In the genomic region with DNA sequence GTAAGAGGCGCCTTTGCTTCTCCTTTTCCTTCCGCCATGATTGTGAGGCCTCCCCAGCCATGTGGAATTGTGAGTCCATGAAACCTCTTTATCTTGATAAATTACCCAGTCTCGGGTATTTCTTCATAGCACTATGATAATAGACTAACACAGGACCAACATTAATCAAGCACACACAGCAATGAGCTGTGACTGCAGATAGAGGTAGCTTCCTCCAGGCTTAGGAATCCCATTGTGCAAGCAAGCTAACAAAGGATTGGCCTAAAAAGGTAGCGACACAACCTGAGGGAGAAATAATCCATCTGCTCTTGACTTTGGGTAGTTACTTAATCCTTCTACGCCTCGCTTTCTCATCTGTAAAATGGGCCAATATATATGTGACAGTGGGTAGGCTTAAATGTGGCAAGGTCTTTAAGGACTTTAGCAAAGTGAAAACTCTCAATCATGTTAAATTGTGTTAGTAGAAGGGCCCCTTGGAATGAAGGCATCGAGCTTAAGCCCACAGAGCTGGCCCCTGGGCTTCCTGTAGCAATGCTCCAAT, we compare ENCODE assay signal across 23 cellular contexts.
DNase-seq lines count a peak whose midpoint lies in the region; ATAC-seq and TF ChIP-seq lines count a peak whose summit lies in the region.
"Had no signal": no experiment of that assay in that cellular context is flagged by ENCODE, and none has a peak within 500 bp of the region (broad histone marks: within the 10 kb centered on the region; RNA-seq: fewer than 3 reads in every experiment).

No MANE protein-coding gene starts in this region.

- H3K27me3 ChIP-seq in right cardiac atrium (ENCODE audit: control insufficient read depth, insufficient read depth) (no peaks in the 10 kb centered on the region), right atrium auricular region (no peaks in the 10 kb centered on the region), neuronal stem cell (ENCODE audit: control insufficient read depth in 3 of 3, insufficient read depth in 3 of 3, low read depth in 1 of 3, low read length in 3 of 3) (no peaks in the 10 kb centered on the region), SJCRH30 (no peaks in the 10 kb centered on the region)
- H3K27me3 ChIP-seq: adrenal gland, SJSA1, transverse colon had no signal

- intact Hi-C loops in right cardiac atrium (cut with DNase I): no loop called here

- WGBS in right cardiac atrium: 82% methylated on average over 7 of the region's 7 CpGs
- no CpG with 5 or more reads among the region's 7 CpGs for WGBS in neuronal stem cell (ENCODE audit: extremely low coverage in 2 of 2, insufficient read length in 2 of 2, insufficient replicate concordance in 1 of 2), 2 donors

- DNase-seq in right cardiac atrium: no peak
- no peak for DNase-seq in right atrium auricular region (ENCODE audit: low spot score)
- DNase-seq in caudate nucleus (lab: John Stamatoyannopoulos, UW): no peak
- no peak for DNase-seq in neuronal stem cell (ENCODE audit: low spot score)
- DNase-seq in NCI-H510A treated with DMSO at 0.1 percent for 48 hours (lab: John Stamatoyannopoulos, UW): no peak
- DNase-seq in activated T-cell treated with anti-CD3 and anti-CD28 coated beads, Interleukin-2, amount 50 U/mL, for 24 hours: no peak
- DNase-seq in SJCRH30: no peak
- DNase-seq: 8988T; activated CD4-positive, alpha-beta T cell treated with anti-CD3 and anti-CD28 coated beads for 1 hour; activated CD8-positive, alpha-beta T cell treated with anti-CD3 and anti-CD28 coated beads, Interleukin-2, amount 10 ng/mL, durations not matched to agents 7 days and 5 days; activated gamma-delta T cell treated with Interleukin-2 at 50 U/mL for 16 hours; dermis blood vessel endothelial cell; DMS79; GF-D8; H9; mammary epithelial cell; NCI-H524; NK-92 treated with Interleukin-12 subunit alpha and Interleukin-12 subunit beta, amount 100 ng/mL, for 24 hours; transverse colon had no signal

- H2BK120ac ChIP-seq in neuronal stem cell (ENCODE audit: low read depth, low read length): peak overlapping the region; percentile 4

- H3K4me3 ChIP-seq in right cardiac atrium (ENCODE audit: low read length): no peak overlapping the region
- no peak overlapping the region for H3K4me3 ChIP-seq in right atrium auricular region
- no peak overlapping the region for H3K4me3 ChIP-seq in neuronal stem cell (ENCODE audit: low read length in 2 of 2)
- H3K4me3 ChIP-seq in SJCRH30: no peak overlapping the region
- H3K4me3 ChIP-seq: adrenal gland, SJSA1, transverse colon had no signal

- H3K27me3 Mint-ChIP-seq in activated T-cell treated with anti-CD3 and anti-CD28 coated beads, Interleukin-2, amount 50 U/mL, for 24 hours: peaks cover 31% of the 10 kb centered on the region

- no peak overlapping the region for H3K4ac ChIP-seq in neuronal stem cell (ENCODE audit: low read length)

- no peak overlapping the region for H2BK15ac ChIP-seq in neuronal stem cell (ENCODE audit: low read length)

- ATAC-seq in right cardiac atrium (no peak), GM18498 (IDR thresholded peaks at IDR 0.05; ENCODE audit: unreplicated experiment) (no peak)
- ATAC-seq: activated CD8-positive, alpha-beta T cell treated with anti-CD3 and anti-CD28 coated beads, Interleukin-2, amount 10 ng/mL, durations not matched to agents 7 days and 5 days had no signal

- H3K18ac ChIP-seq in neuronal stem cell (ENCODE audit: low read length): peak overlapping the region; percentile 32

- peaks cover 3% of the 10 kb centered on the region for H3K4me1 ChIP-seq in right cardiac atrium (ENCODE audit: control insufficient read depth, insufficient read depth, low read length)
- peaks cover 0 to 17% of the 10 kb centered on the region in 2 donors for H3K4me1 ChIP-seq in right atrium auricular region
- H3K4me1 ChIP-seq in neuronal stem cell (ENCODE audit: control insufficient read depth in 2 of 2, insufficient read depth in 1 of 2, low read depth in 1 of 2, low read length in 2 of 2): peaks cover 20 to 41% of the 10 kb centered on the region in 2 donors
- H3K4me1 ChIP-seq in SJCRH30: peaks cover 41% of the 10 kb centered on the region
- H3K4me1 ChIP-seq: adrenal gland had no signal

- H2BK5ac ChIP-seq in neuronal stem cell (ENCODE audit: low read length): no peak overlapping the region

- H3K36me3 Mint-ChIP-seq in activated T-cell treated with anti-CD3 and anti-CD28 coated beads, Interleukin-2, amount 50 U/mL, for 24 hours (ENCODE audit: low read depth): no peaks in the 10 kb centered on the region

- H3K23ac ChIP-seq in neuronal stem cell (ENCODE audit: low read depth, low read length, poor library complexity): no peak overlapping the region

- H4K8ac ChIP-seq in neuronal stem cell (ENCODE audit: low read depth, low read length): no peak overlapping the region

- TF ChIP-seq CTCF in right atrium auricular region (IDR thresholded peaks at IDR 0.05): no peak

- no peak overlapping the region for H3K27ac Mint-ChIP-seq in activated T-cell treated with anti-CD3 and anti-CD28 coated beads, Interleukin-2, amount 50 U/mL, for 24 hours
- H3K27ac Mint-ChIP-seq: activated CD8-positive, alpha-beta T cell treated with anti-CD3 and anti-CD28 coated beads, Interleukin-2, amount 10 ng/mL, durations not matched to agents 7 days and 5 days; H9; stimulated activated naive CD8-positive, alpha-beta T cell treated with anti-CD3 and anti-CD28 coated beads, Interleukin-15, Interleukin-2, amounts not matched to agents 100 ng/mL and 50 ng/mL, for 24 hours had no signal

- peak overlapping the region; percentile 39 for H3K27ac ChIP-seq in right cardiac atrium (ENCODE audit: low read length)
- H3K27ac ChIP-seq in right atrium auricular region: peak overlapping the region in 1 of 2 donors; percentile 51
- peak overlapping the region; percentile 86 for H3K27ac ChIP-seq in caudate nucleus (ENCODE audit: low read depth, low read length)
- H3K27ac ChIP-seq in neuronal stem cell (replicated peaks; ENCODE audit: low read length): no peak overlapping the region
- H3K27ac ChIP-seq in SJCRH30: no peak overlapping the region
- H3K27ac ChIP-seq: adrenal gland, SJSA1 had no signal

- H2AK5ac ChIP-seq in neuronal stem cell (ENCODE audit: low read depth, low read length): no peak overlapping the region

- no peaks in the 10 kb centered on the region for H3K9me3 Mint-ChIP-seq in activated T-cell treated with anti-CD3 and anti-CD28 coated beads, Interleukin-2, amount 50 U/mL, for 24 hours
- H3K9me3 Mint-ChIP-seq: H9; stimulated activated naive CD8-positive, alpha-beta T cell treated with anti-CD3 and anti-CD28 coated beads, Interleukin-15, Interleukin-2, amounts not matched to agents 100 ng/mL and 50 ng/mL, for 24 hours had no signal

- H3K36me3 ChIP-seq in right atrium auricular region (no peaks in the 10 kb centered on the region), neuronal stem cell (replicated peaks in 1 of 2; ENCODE audit: control insufficient read depth in 2 of 2, insufficient read depth in 2 of 2, low read length in 2 of 2) (no peaks in the 10 kb centered on the region), SJCRH30 (no peaks in the 10 kb centered on the region)
- H3K36me3 ChIP-seq: adrenal gland, SJSA1, transverse colon had no signal

- H3K14ac ChIP-seq in neuronal stem cell (ENCODE audit: low read length): no peak overlapping the region

- H3K4me3 Mint-ChIP-seq in activated T-cell treated with anti-CD3 and anti-CD28 coated beads, Interleukin-2, amount 50 U/mL, for 24 hours: no peak overlapping the region
- H3K4me3 Mint-ChIP-seq: activated CD8-positive, alpha-beta T cell treated with anti-CD3 and anti-CD28 coated beads, Interleukin-2, amount 10 ng/mL, durations not matched to agents 7 days and 5 days; H9; stimulated activated naive CD8-positive, alpha-beta T cell treated with anti-CD3 and anti-CD28 coated beads, Interleukin-15, Interleukin-2, amounts not matched to agents 100 ng/mL and 50 ng/mL, for 24 hours had no signal

- no peaks in the 10 kb centered on the region for H3K79me1 ChIP-seq in neuronal stem cell (ENCODE audit: low read depth, low read length)

- H3K9me3 ChIP-seq in right cardiac atrium (ENCODE audit: control insufficient read depth, low read length) (no peaks in the 10 kb centered on the region), right atrium auricular region (no peaks in the 10 kb centered on the region), neuronal stem cell (replicated peaks in 1 of 2; ENCODE audit: control insufficient read depth in 2 of 2, insufficient read depth in 1 of 2, low read depth in 1 of 2, low read length in 2 of 2) (no peaks in the 10 kb centered on the region), SJCRH30 (replicated peaks) (no peaks in the 10 kb centered on the region)
- H3K9me3 ChIP-seq: adrenal gland, SJSA1, transverse colon had no signal

- H2BK12ac ChIP-seq in neuronal stem cell (ENCODE audit: low read length): no peak overlapping the region

- no peak overlapping the region for H2AFZ ChIP-seq in neuronal stem cell (ENCODE audit: low read length)

- H3K4me2 ChIP-seq in neuronal stem cell (ENCODE audit: insufficient read depth, low read length, poor library complexity, severe bottlenecking): no peak overlapping the region

- no peak overlapping the region for H3K9ac ChIP-seq in neuronal stem cell (ENCODE audit: low read depth, low read length, poor library complexity)

- no peaks in the 10 kb centered on the region for H3K4me1 Mint-ChIP-seq in activated T-cell treated with anti-CD3 and anti-CD28 coated beads, Interleukin-2, amount 50 U/mL, for 24 hours (ENCODE audit: low read depth)

- no peak overlapping the region for H4K91ac ChIP-seq in neuronal stem cell (ENCODE audit: low read depth, low read length, poor library complexity)

Comparison
In these comparisons a context has a peak if more than half of its experiments do, and no peak if none do; other contexts are left out.
1. H3K27ac ChIP-seq: peak in right cardiac atrium (single experiment) and caudate nucleus (single experiment); none in neuronal stem cell (single experiment) and SJCRH30 (single experiment).